Comparison of ENCODE assay signal across 1 cellular context in genomic region chr19:17348700-17349099, GRCh38.
A peak's percentile ranks its signal among the peaks of the same experiment; 100 is the strongest.
TF ChIP-seq lines count a peak whose summit lies in the region.

No MANE protein-coding gene starts in this region.

TF ChIP-seq in HEK293, 187 proteins besides CTCF, POLR2A, EP300 and RAD21 (continued from another document):
- TF ChIP-seq PRDM6 (tag by site-specific recombination; IDR thresholded peaks at IDR 0.05) (no peak), SP2 (tag by site-specific recombination; IDR thresholded peaks at IDR 0.05) (peak; percentile 36), TCF7L2 (IDR thresholded peaks at IDR 0.05; ENCODE audit: borderline replicate concordance, low read depth, low read length) (no peak), HIC1 (tag by site-specific recombination; IDR thresholded peaks at IDR 0.05) (peak; percentile 78), ZNF76 (tag by site-specific recombination; IDR thresholded peaks at IDR 0.05; ENCODE audit: borderline replicate concordance, low read depth) (peak; percentile 27; the same call in 1 of the 2 replicates), IKZF3 (tag by site-specific recombination; IDR thresholded peaks at IDR 0.05) (peak; percentile 76), ELK4 (IDR thresholded peaks at IDR 0.05; ENCODE audit: borderline replicate concordance, low read depth, low read length) (no peak), GLIS2 (tag by site-specific recombination; IDR thresholded peaks at IDR 0.05) (peak; percentile 62; the same call in 1 of the 2 replicates), ZNF404 (tag by site-specific recombination; IDR thresholded peaks at IDR 0.05) (no peak), ZNF398 (tag by site-specific recombination; IDR thresholded peaks at IDR 0.05) (peak; percentile 75), ZFHX2 (tag by site-specific recombination; conservative IDR thresholded peaks at IDR 0.05) (no peak), ZBTB48 (tag by site-specific recombination; IDR thresholded peaks at IDR 0.05) (peak; percentile 52; the same call in 1 of the 2 replicates), ZBTB17 (tag by site-specific recombination; IDR thresholded peaks at IDR 0.05) (peak; percentile 94), GLIS1 (tag by site-specific recombination; IDR thresholded peaks at IDR 0.05) (peak; percentile 68)
